27 cellular contexts compared by ENCODE assay signal in the genomic region with DNA sequence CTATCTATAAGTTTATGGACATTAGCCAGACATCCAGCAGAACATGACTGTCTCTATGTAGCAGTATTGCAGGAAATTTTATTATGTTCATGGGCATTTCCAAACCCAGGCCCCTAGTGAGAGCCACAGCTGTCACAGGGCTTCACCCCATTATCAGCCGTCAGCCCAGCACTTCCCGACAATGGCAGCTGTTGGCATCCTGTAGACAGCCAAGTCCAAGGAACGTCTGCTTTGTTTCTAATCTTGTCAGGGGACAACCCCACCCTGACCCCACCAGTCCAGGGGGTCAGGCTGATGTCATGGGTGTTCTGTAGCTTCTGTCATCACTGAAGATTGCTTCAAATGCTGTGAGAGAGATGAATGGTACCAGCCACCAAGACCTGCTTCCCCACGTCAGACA.
"Had no signal": no experiment of that assay in that cellular context is flagged by ENCODE, and none has a peak within 500 bp of the region (broad histone marks: within the 10 kb centered on the region; RNA-seq: fewer than 3 reads in every experiment).

No MANE protein-coding gene starts in this region.

- DNase-seq: activated CD4-positive, alpha-beta memory T cell treated with anti-CD3 and anti-CD28 coated beads, Interleukin-2, amount 10 ng/mL, durations not matched to agents 7 days and 5 days; activated CD4-positive, alpha-beta T cell treated with anti-CD3 and anti-CD28 coated beads for 1 hour; activated CD4-positive, alpha-beta T cell treated with anti-CD3 and anti-CD28 coated beads for 4 hours; activated CD4-positive, alpha-beta T cell treated with anti-CD3 and anti-CD28 coated beads, Interleukin-2, amount 10 ng/mL, durations not matched to agents 7 days and 5 days; activated CD4-positive, alpha-beta T cell treated with anti-CD3 and anti-CD28 coated beads, Interleukin-2, amount 50 U/mL, for 4 hours; activated CD8-positive, alpha-beta memory T cell treated with anti-CD3 and anti-CD28 coated beads, Interleukin-2, amount 50 U/mL, for 48 hours; activated effector memory CD4-positive, alpha-beta T cell treated with Interleukin-2 at 50 U/mL for 16 hours; activated gamma-delta T cell treated with Interleukin-2 at 50 U/mL for 16 hours; activated naive CD4-positive, alpha-beta T cell treated with anti-CD3 and anti-CD28 coated beads, Interleukin-2, amount 50 U/mL, for 16 hours; activated naive CD4-positive, alpha-beta T cell treated with Interleukin-2 at 50 U/mL for 16 hours; activated T-cell treated with anti-CD3 and anti-CD28 coated beads for 4 hours; activated T-cell treated with anti-CD3 and anti-CD28 coated beads, Interleukin-2, amount 50 U/mL, for 4 hours; amniotic stem cell; anterior cingulate cortex; brain microvascular endothelial cell; caudate nucleus; cortex of kidney; dermis blood vessel endothelial cell; effector CD4-positive, alpha-beta T cell; esophagus squamous epithelium; foreskin melanocyte; T-helper 2 cell had no signal

- H3K36me3 ChIP-seq: brain microvascular endothelial cell, esophagus squamous epithelium, gastroesophageal sphincter had no signal

- H3K4me1 ChIP-seq: esophagus squamous epithelium had no signal

- ATAC-seq: activated T-cell treated with anti-CD3 and anti-CD28 coated beads, Interleukin-2, amount 50 U/mL, for 4 hours; activated T-helper 17 cell treated with anti-CD3 and anti-CD28 coated beads, Interleukin-2, amount 50 U/mL, for 72 hours; gastroesophageal sphincter; WTC11 had no signal

- H3K9me3 ChIP-seq: esophagus squamous epithelium, gastroesophageal sphincter had no signal

- H3K4me3 ChIP-seq: esophagus squamous epithelium, gastroesophageal sphincter had no signal

- H3K27ac ChIP-seq: brain microvascular endothelial cell, epithelial cell of prostate, esophagus squamous epithelium, gastroesophageal sphincter, VCaP had no signal

- H3K27me3 ChIP-seq: brain microvascular endothelial cell, esophagus squamous epithelium, gastroesophageal sphincter had no signal
